Comparison of ENCODE assay signal across 18 cellular contexts in genomic region chr1:219753901-219754300, GRCh38.
DNase-seq lines count a peak whose midpoint lies in the region; ATAC-seq, FAIRE-seq and TF ChIP-seq lines count a peak whose summit lies in the region.
"Had no signal": no experiment of that assay in that cellular context is flagged by ENCODE, and none has a peak within 500 bp of the region (broad histone marks: within the 10 kb centered on the region; RNA-seq: fewer than 3 reads in every experiment).

No MANE protein-coding gene starts in this region.

- intact Hi-C loops in heart left ventricle (cut with DNase I) (no loop called here), right cardiac atrium (cut with DNase I) (no loop called here)

- peak; percentile 25 for FAIRE-seq in D721Med (lab: Jason Lieb, UNC)
- FAIRE-seq: A204.1, HepG2, HTR-8/SVneo had no signal

- no peaks in the 10 kb centered on the region for H3K36me3 ChIP-seq in heart left ventricle
- no peaks in the 10 kb centered on the region for H3K36me3 ChIP-seq in H7 (replicated peaks; ENCODE audit: control insufficient read depth, insufficient read depth, low read length)
- H3K36me3 ChIP-seq in WERI-Rb-1 = no peaks in the 10 kb centered on the region

- ATAC-seq in heart left ventricle (peak; percentile 74 to 86 (median 81)), right cardiac atrium (peak; percentile 66 to 82)
- ATAC-seq: HepG2 had no signal

- H3K4me3 ChIP-seq in heart left ventricle (no peak overlapping the region), right cardiac atrium (ENCODE audit: low read length) (no peak overlapping the region), H7 (ENCODE audit: insufficient read depth, low read depth, low read length) (no peak overlapping the region), WERI-Rb-1 (ENCODE audit: low read depth, low read length) (no peak overlapping the region)
- H3K4me3 ChIP-seq: GM23248 had no signal

- H3K4me1 ChIP-seq in heart left ventricle (peaks cover 0 to 40% (median 8%) of the 10 kb centered on the region in 12 donors), right cardiac atrium (ENCODE audit: control insufficient read depth, insufficient read depth, low read length) (peaks cover 3% of the 10 kb centered on the region)

- DNase-seq in D721Med (ENCODE audit: insufficient read length, low spot score) (no peak), HEK293T (ENCODE audit: extremely low spot score) (no peak), heart left ventricle (no peak), right cardiac atrium (no peak), H7 (no peak), WERI-Rb-1 (no peak), NCI-H2196 treated with DMSO at 0.1 percent for 48 hours (lab: John Stamatoyannopoulos, UW; ENCODE audit: unreplicated experiment) (no peak)
- DNase-seq: C1 segment of cervical spinal cord; Calu3; CD4-positive, alpha-beta T cell; DMS53; GF-D8; GM23248; H9; HFFc6 had no signal

- POLR2A ChIA-PET in HEK293T (lab: Yijun Ruan, JAX) = no interaction called here

- H3K9me3 ChIP-seq in heart left ventricle = no peaks in the 10 kb centered on the region
- peaks cover 1% of the 10 kb centered on the region for H3K9me3 ChIP-seq in right cardiac atrium (ENCODE audit: control insufficient read depth, low read length)
- H3K9me3 ChIP-seq in WERI-Rb-1 (ENCODE audit: severe bottlenecking) = no peaks in the 10 kb centered on the region

- H3K27me3 ChIP-seq in heart left ventricle (no peaks in the 10 kb centered on the region), right cardiac atrium (ENCODE audit: control insufficient read depth, insufficient read depth) (no peaks in the 10 kb centered on the region), H7 (ENCODE audit: control insufficient read depth, insufficient read depth, low read length) (no peaks in the 10 kb centered on the region), WERI-Rb-1 (ENCODE audit: insufficient read depth, low read depth, severe bottlenecking) (no peaks in the 10 kb centered on the region)

- TF ChIP-seq CTCF in D721Med (IDR thresholded peaks at IDR 0.05; ENCODE audit: insufficient read depth, missing control alignments) (no peak), heart left ventricle (IDR thresholded peaks at IDR 0.05) (no peak), WERI-Rb-1 (IDR thresholded peaks at IDR 0.05; ENCODE audit: low read depth, low read length) (no peak)

- H3K27ac ChIP-seq in heart left ventricle (peak overlapping the region in 6 of 12 donors; percentile 28 to 74 (median 57)), right cardiac atrium (ENCODE audit: low read length) (no peak overlapping the region), WERI-Rb-1 (no peak overlapping the region)
- H3K27ac ChIP-seq: GM23248 had no signal

- 25 to 35% (median 27%) methylated on average over 4 of the region's 4 CpGs for WGBS in heart left ventricle, 4 donors
- WGBS in right cardiac atrium = 32% methylated on average over 4 of the region's 4 CpGs

- CTCF ChIA-PET in HEK293T (lab: Yijun Ruan, JAX) = interaction anchor here (0.5 to 1.1 kb wide), 2 partner anchors 20 to 29 kb away, joined by 3 read pairs; no protein-coding TSS in a partner anchor

- TF ChIP-seq POLR2A in heart left ventricle (IDR thresholded peaks at IDR 0.05) = no peak

TF ChIP-seq in HEK293T, 16 proteins besides CTCF, POLR2A, EP300 and RAD21:
- no peak for TF ChIP-seq CTBP1 (IDR thresholded peaks at IDR 0.05; ENCODE audit: borderline replicate concordance)
- TF ChIP-seq PKNOX1 (IDR thresholded peaks at IDR 0.05) = peak; percentile 34
- TF ChIP-seq BHLHE40 (IDR thresholded peaks at IDR 0.05; ENCODE audit: borderline replicate concordance) = no peak
- no peak for TF ChIP-seq FOXM1 (IDR thresholded peaks at IDR 0.05; ENCODE audit: borderline replicate concordance)
